In genomic region chrX:149563359-149563758, GRCh38 we compare ENCODE assay signal across 18 cellular contexts. TPM values are rescaled to one million over a fixed set of nuclear protein-coding genes. Genes with fewer than 3 reads are reported as not detected.
DNase-seq lines count a peak whose midpoint lies in the region; ATAC-seq, FAIRE-seq and TF ChIP-seq lines count a peak whose summit lies in the region.
"Had no signal": no experiment of that assay in that cellular context is flagged by ENCODE, and none has a peak within 500 bp of the region (broad histone marks: within the 10 kb centered on the region; RNA-seq: fewer than 3 reads in every experiment).

No MANE protein-coding gene starts in this region.

- no peaks in the 10 kb centered on the region for H3K4me1 ChIP-seq in astrocyte (ENCODE audit: insufficient read depth, low read length)
- H3K4me1 ChIP-seq: A549 had no signal

- no peaks in the 10 kb centered on the region for H3K9me3 ChIP-seq in astrocyte (ENCODE audit: insufficient read depth, low read depth, low read length)
- H3K9me3 ChIP-seq: A549, BLaER1 had no signal

- no peaks in the 10 kb centered on the region for H3K36me3 ChIP-seq in astrocyte (ENCODE audit: insufficient read depth, low read length)
- H3K36me3 ChIP-seq: BLaER1 had no signal

- no peak overlapping the region for H3K9ac ChIP-seq in astrocyte (ENCODE audit: low read length)
- H3K9ac ChIP-seq: BLaER1, GM23248, KMS-11 had no signal

- no peaks in the 10 kb centered on the region for H3K27me3 ChIP-seq in astrocyte (ENCODE audit: insufficient read depth, low read length)
- H3K27me3 ChIP-seq: BLaER1 had no signal

- no peak for ATAC-seq in memory B cell (ENCODE audit: low read depth)
- ATAC-seq in HG03175 (IDR thresholded peaks at IDR 0.05; ENCODE audit: unreplicated experiment), result no peak
- ATAC-seq in GM18867 (IDR thresholded peaks at IDR 0.05; ENCODE audit: unreplicated experiment), result no peak
- ATAC-seq: A549 had no signal

- no peaks in the 10 kb centered on the region for H3K27me3 Mint-ChIP-seq in T-helper 2 cell treated with Interferon-gamma antibody and Interleukin-4, amounts not matched to agents 5 μg/mL and 100 μg/mL, for 36 hours (ENCODE audit: low read depth)
- no peaks in the 10 kb centered on the region for H3K27me3 Mint-ChIP-seq in astrocyte (ENCODE audit: low read depth, unreplicated experiment)
- H3K27me3 Mint-ChIP-seq in memory B cell, result no peaks in the 10 kb centered on the region
- H3K27me3 Mint-ChIP-seq: CD4-positive, alpha-beta memory T cell had no signal

- no peak overlapping the region for H3K27ac ChIP-seq in astrocyte (ENCODE audit: low read depth, low read length)
- H3K27ac ChIP-seq: 22Rv1, A549, BLaER1, GM23248, KMS-11 had no signal

- peaks cover 3% of the 10 kb centered on the region for H3K4me1 Mint-ChIP-seq in T-helper 2 cell treated with Interferon-gamma antibody and Interleukin-4, amounts not matched to agents 5 μg/mL and 100 μg/mL, for 36 hours (ENCODE audit: low read depth)
- H3K4me1 Mint-ChIP-seq in astrocyte (ENCODE audit: low read depth, unreplicated experiment), result no peaks in the 10 kb centered on the region
- H3K4me1 Mint-ChIP-seq in memory B cell, result no peaks in the 10 kb centered on the region
- H3K4me1 Mint-ChIP-seq: CD14-positive monocyte; CD4-positive, alpha-beta memory T cell had no signal

- no peaks in the 10 kb centered on the region for H3K9me3 Mint-ChIP-seq in T-helper 2 cell treated with Interferon-gamma antibody and Interleukin-4, amounts not matched to agents 5 μg/mL and 100 μg/mL, for 36 hours
- H3K9me3 Mint-ChIP-seq in astrocyte (ENCODE audit: unreplicated experiment), result no peaks in the 10 kb centered on the region
- H3K9me3 Mint-ChIP-seq in memory B cell, result no peaks in the 10 kb centered on the region
- H3K9me3 Mint-ChIP-seq: CD4-positive, alpha-beta memory T cell had no signal

- no peak overlapping the region for H3K4me3 Mint-ChIP-seq in T-helper 2 cell treated with Interferon-gamma antibody and Interleukin-4, amounts not matched to agents 5 μg/mL and 100 μg/mL, for 36 hours
- H3K4me3 Mint-ChIP-seq in astrocyte (ENCODE audit: unreplicated experiment) (no peak overlapping the region), memory B cell (no peak overlapping the region)
- H3K4me3 Mint-ChIP-seq: CD14-positive monocyte; CD4-positive, alpha-beta memory T cell had no signal

- H3K36me3 Mint-ChIP-seq in T-helper 2 cell treated with Interferon-gamma antibody and Interleukin-4, amounts not matched to agents 5 μg/mL and 100 μg/mL, for 36 hours (ENCODE audit: low read depth), result no peaks in the 10 kb centered on the region
- H3K36me3 Mint-ChIP-seq in astrocyte (ENCODE audit: low read depth, unreplicated experiment) (no peaks in the 10 kb centered on the region), memory B cell (no peaks in the 10 kb centered on the region)
- H3K36me3 Mint-ChIP-seq: CD14-positive monocyte; CD4-positive, alpha-beta memory T cell had no signal

- no peak for FAIRE-seq in astrocyte (lab: Jason Lieb, UNC)

- TF ChIP-seq CTCF in astrocyte (IDR thresholded peaks at IDR 0.05; ENCODE audit: insufficient read depth, low read depth, low read length), result no peak

- no peak overlapping the region for H3K4me2 ChIP-seq in astrocyte (ENCODE audit: low read length)
- H3K4me2 ChIP-seq: A549, BLaER1, KMS-11 had no signal

- no peaks in the 10 kb centered on the region for H4K20me1 ChIP-seq in astrocyte (ENCODE audit: insufficient read depth, low read length)
- H4K20me1 ChIP-seq: BLaER1 had no signal

- peak overlapping the region; percentile 15 for H3K27ac Mint-ChIP-seq in T-helper 2 cell treated with Interferon-gamma antibody and Interleukin-4, amounts not matched to agents 5 μg/mL and 100 μg/mL, for 36 hours
- peak overlapping the region; percentile 26 for H3K27ac Mint-ChIP-seq in astrocyte (ENCODE audit: unreplicated experiment)
- peak overlapping the region; percentile 15 for H3K27ac Mint-ChIP-seq in memory B cell
- H3K27ac Mint-ChIP-seq: CD14-positive monocyte; CD4-positive, alpha-beta memory T cell had no signal

- no peaks in the 10 kb centered on the region for H3K79me2 ChIP-seq in astrocyte (ENCODE audit: insufficient read depth, low read length)

- no peak overlapping the region for H2AFZ ChIP-seq in astrocyte (ENCODE audit: low read depth, low read length)
- H2AFZ ChIP-seq: GM23248 had no signal

- DNase-seq in T-helper 2 cell treated with Interferon-gamma antibody and Interleukin-4, amounts not matched to agents 5 μg/mL and 100 μg/mL, for 36 hours (ENCODE audit: low spot score), result no peak
- no peak for DNase-seq in T-helper 2 cell
- DNase-seq in astrocyte (ENCODE audit: low read depth), result no peak
- DNase-seq in memory B cell (ENCODE audit: low spot score in 2 of 2), result no peak
- DNase-seq in hypothalamus (lab: John Stamatoyannopoulos, UW), result no peak
- DNase-seq: CD4-positive, alpha-beta memory T cell; DMS79 treated with DMSO at 0.1 percent for 48 hours; GF-D8; GM23248; H7 had no signal

- no peak overlapping the region for H3K4me3 ChIP-seq in astrocyte (ENCODE audit: insufficient read depth, low read depth, low read length)
- H3K4me3 ChIP-seq: A549, BLaER1, GM23248 had no signal

RNA-seq across cellular contexts. Expression of gene HSFX3, which starts 13.6 kb away (rescaled TPM):
- total RNA-seq in astrocyte, result not detected in 2 replicates
- total RNA-seq: CD4-positive, alpha-beta memory T cell; GM23248; H7; HT-29 had no signal

RNA-seq across cellular contexts. Expression of gene EOLA1, which starts 22.5 kb away (rescaled TPM):
- 12.4 and 13.6 TPM in 2 replicates for total RNA-seq in astrocyte

RNA-seq across cellular contexts. Expression of gene MAGEA9B, which starts 23.9 kb away (rescaled TPM):
- not detected in 2 replicates for total RNA-seq in astrocyte
- total RNA-seq: CD4-positive, alpha-beta memory T cell; GM23248; H7; HT-29 had no signal

RNA-seq across cellular contexts. Expression of gene HSFX2, which starts 31.8 kb away (rescaled TPM):
- 0.24 TPM in 1 of 2 replicates, not detected in the other for total RNA-seq in astrocyte
- total RNA-seq: HT-29 had no signal

RNA-seq across cellular contexts. Expression of gene IDS, which starts 58.3 kb away (rescaled TPM):
- total RNA-seq in astrocyte, result 127 and 130 TPM in 2 replicates
